1 cellular context compared by ENCODE assay signal in genomic region chr21:42075686-42076471, GRCh38.
TF ChIP-seq lines count a peak whose summit lies in the region.

No MANE protein-coding gene starts in this region.

TF ChIP-seq in IMR-90, 13 proteins besides CTCF, POLR2A, EP300 and RAD21:
- TF ChIP-seq CEBPB (IDR thresholded peaks at IDR 0.05; ENCODE audit: low read depth, low read length) (no peak), CHD1 (IDR thresholded peaks at IDR 0.05; ENCODE audit: low read depth, low read length) (no peak), NFE2L2 (IDR thresholded peaks at IDR 0.05; ENCODE audit: low read depth, low read length) (no peak), ELK1 (IDR thresholded peaks at IDR 0.05; ENCODE audit: borderline replicate concordance, low read depth, low read length) (no peak), RCOR1 (IDR thresholded peaks at IDR 0.05; ENCODE audit: insufficient replicate concordance, low read length) (no peak), USF2 (IDR thresholded peaks at IDR 0.05; ENCODE audit: low read depth, low read length) (no peak), SMC3 (IDR thresholded peaks at IDR 0.05; ENCODE audit: low read depth, low read length) (no peak), MAFK (IDR thresholded peaks at IDR 0.05; ENCODE audit: low read depth, low read length) (no peak), MAZ (IDR thresholded peaks at IDR 0.05; ENCODE audit: borderline replicate concordance, low read depth, low read length) (no peak), MXI1 (IDR thresholded peaks at IDR 0.05; ENCODE audit: borderline replicate concordance, low read depth, low read length) (no peak), FOS (IDR thresholded peaks at IDR 0.05; ENCODE audit: low read depth, low read length) (no peak), BHLHE40 (IDR thresholded peaks at IDR 0.05; ENCODE audit: low read depth, low read length) (no peak)
TF ChIP-seq in IMR-90: peak in this region for 0.
